20 cellular contexts compared by ENCODE assay signal in the genomic region with DNA sequence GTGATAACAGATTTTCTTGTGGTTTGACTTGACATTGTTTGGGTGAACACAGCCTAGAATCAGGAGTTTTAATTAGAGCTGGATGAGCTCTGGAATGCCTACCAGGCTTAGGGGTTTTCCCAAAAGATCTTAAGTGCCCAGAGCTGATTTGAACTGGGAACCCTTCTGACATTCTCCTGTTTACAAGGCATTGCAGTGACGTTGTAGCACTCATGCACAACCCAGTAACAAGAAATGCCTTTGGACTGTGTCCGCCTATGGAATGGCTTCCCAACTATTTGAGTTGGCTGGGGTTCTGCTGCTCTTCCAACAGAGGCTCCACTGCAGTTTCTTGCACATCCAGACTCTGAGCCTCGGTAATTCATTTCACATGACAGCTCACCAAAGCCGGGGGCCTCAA.
DNase-seq lines count a peak whose midpoint lies in the region; ATAC-seq and TF ChIP-seq lines count a peak whose summit lies in the region.
"Had no signal": no experiment of that assay in that cellular context is flagged by ENCODE, and none has a peak within 500 bp of the region (broad histone marks: within the 10 kb centered on the region; RNA-seq: fewer than 3 reads in every experiment).

No MANE protein-coding gene starts in this region.

- intact Hi-C loops in upper lobe of right lung (cut with DNase I), result no loop called here

- no peaks in the 10 kb centered on the region for H3K79me1 ChIP-seq in neuronal stem cell (ENCODE audit: low read depth, low read length)

- H3K27me3 ChIP-seq in upper lobe of right lung (no peaks in the 10 kb centered on the region), neuronal stem cell (ENCODE audit: control insufficient read depth in 3 of 3, insufficient read depth in 3 of 3, low read depth in 1 of 3, low read length in 3 of 3) (no peaks in the 10 kb centered on the region)
- H3K27me3 ChIP-seq: tibial artery had no signal

- no peak overlapping the region for H2BK120ac ChIP-seq in neuronal stem cell (ENCODE audit: low read depth, low read length)

- H4K8ac ChIP-seq in neuronal stem cell (ENCODE audit: low read depth, low read length), result no peak overlapping the region

- no peak overlapping the region for H3K4ac ChIP-seq in neuronal stem cell (ENCODE audit: low read length)

- DNase-seq in EL, result peak; percentile 91
- DNase-seq in amniotic stem cell (lab: John Stamatoyannopoulos, UW), result peak; percentile 53
- peak; percentile 58 for DNase-seq in glomerular visceral epithelial cell (ENCODE audit: extremely low spot score)
- DNase-seq in upper lobe of right lung, result no peak
- no peak for DNase-seq in COR-L47 (lab: John Stamatoyannopoulos, UW)
- no peak for DNase-seq in neuronal stem cell (ENCODE audit: low spot score)
- DNase-seq: activated CD4-positive, alpha-beta T cell treated with anti-CD3 and anti-CD28 coated beads, Interleukin-2, amount 50 U/mL, for 4 hours; activated effector memory CD4-positive, alpha-beta T cell treated with Interleukin-2 at 50 U/mL for 16 hours; cortex of kidney; foreskin fibroblast; Karpas-422; NCI-H2029; NCI-H82; stimulated activated CD4-positive, alpha-beta T cell treated with anti-CD3 and anti-CD28 coated beads, Interleukin-12 subunit alpha, Interleukin-12 subunit beta, amount 100 ng/mL, for 4 hours; stimulated activated CD4-positive, alpha-beta T cell treated with anti-CD3 and anti-CD28 coated beads, Interleukin-4, amount 100 ng/mL, for 4 hours; tibial artery had no signal

- H4K91ac ChIP-seq in neuronal stem cell (ENCODE audit: low read depth, low read length, poor library complexity), result no peak overlapping the region

- no peak overlapping the region for H3K18ac ChIP-seq in neuronal stem cell (ENCODE audit: low read length)

- no peak overlapping the region for H3K23ac ChIP-seq in neuronal stem cell (ENCODE audit: low read depth, low read length, poor library complexity)

- no peak overlapping the region for H3K4me2 ChIP-seq in neuronal stem cell (ENCODE audit: insufficient read depth, low read length, poor library complexity, severe bottlenecking)

- no peak overlapping the region for H3K14ac ChIP-seq in neuronal stem cell (ENCODE audit: low read length)

- H3K9ac ChIP-seq in neuronal stem cell (ENCODE audit: low read depth, low read length, poor library complexity), result no peak overlapping the region

- no peaks in the 10 kb centered on the region for H3K4me1 ChIP-seq in upper lobe of right lung
- H3K4me1 ChIP-seq in neuronal stem cell (ENCODE audit: control insufficient read depth in 2 of 2, insufficient read depth in 1 of 2, low read depth in 1 of 2, low read length in 2 of 2), result no peaks in the 10 kb centered on the region

- no peak overlapping the region for H3K27ac ChIP-seq in upper lobe of right lung
- no peak overlapping the region for H3K27ac ChIP-seq in neuronal stem cell (replicated peaks; ENCODE audit: low read length)
- H3K27ac ChIP-seq: C4-2B, tibial artery had no signal

- H3K4me3 ChIP-seq in upper lobe of right lung, result no peak overlapping the region
- no peak overlapping the region for H3K4me3 ChIP-seq in neuronal stem cell (ENCODE audit: low read length in 2 of 2)
- H3K4me3 ChIP-seq: lung, tibial artery had no signal

- H2AFZ ChIP-seq in neuronal stem cell (ENCODE audit: low read length), result no peak overlapping the region

- H2AK5ac ChIP-seq in neuronal stem cell (ENCODE audit: low read depth, low read length), result no peak overlapping the region

- no peak for TF ChIP-seq CTCF in upper lobe of right lung (IDR thresholded peaks at IDR 0.05)

- no CpG with 5 or more reads among the region's 4 CpGs for WGBS in neuronal stem cell (ENCODE audit: extremely low coverage in 2 of 2, insufficient read length in 2 of 2, insufficient replicate concordance in 1 of 2), 2 donors

- no peaks in the 10 kb centered on the region for H3K36me3 ChIP-seq in upper lobe of right lung
- no peaks in the 10 kb centered on the region for H3K36me3 ChIP-seq in neuronal stem cell (replicated peaks in 1 of 2; ENCODE audit: control insufficient read depth in 2 of 2, insufficient read depth in 2 of 2, low read length in 2 of 2)
- H3K36me3 ChIP-seq: tibial artery had no signal

- no peak overlapping the region for H2BK12ac ChIP-seq in neuronal stem cell (ENCODE audit: low read length)

- ATAC-seq in upper lobe of right lung, result peak; percentile 26
- ATAC-seq in HG03520 (IDR thresholded peaks at IDR 0.05; ENCODE audit: unreplicated experiment), result no peak
- ATAC-seq: WTC11 had no signal

- H3K9me3 ChIP-seq in upper lobe of right lung (no peaks in the 10 kb centered on the region), neuronal stem cell (replicated peaks in 1 of 2; ENCODE audit: control insufficient read depth in 2 of 2, insufficient read depth in 1 of 2, low read depth in 1 of 2, low read length in 2 of 2) (peaks cover 0 to 2% of the 10 kb centered on the region in 2 donors)
- H3K9me3 ChIP-seq: tibial artery had no signal

- H2BK5ac ChIP-seq in neuronal stem cell (ENCODE audit: low read length), result no peak overlapping the region

- H2BK15ac ChIP-seq in neuronal stem cell (ENCODE audit: low read length), result no peak overlapping the region

Comparison
In these comparisons a context has a peak if more than half of its experiments do, and no peak if none do; other contexts are left out.
1. DNase-seq: peak in EL (single experiment), amniotic stem cell (single experiment) and glomerular visceral epithelial cell (single experiment); none in upper lobe of right lung (single experiment), COR-L47 (single experiment) and neuronal stem cell (single experiment).